Comparison of ENCODE assay signal across 20 cellular contexts in the genomic region with DNA sequence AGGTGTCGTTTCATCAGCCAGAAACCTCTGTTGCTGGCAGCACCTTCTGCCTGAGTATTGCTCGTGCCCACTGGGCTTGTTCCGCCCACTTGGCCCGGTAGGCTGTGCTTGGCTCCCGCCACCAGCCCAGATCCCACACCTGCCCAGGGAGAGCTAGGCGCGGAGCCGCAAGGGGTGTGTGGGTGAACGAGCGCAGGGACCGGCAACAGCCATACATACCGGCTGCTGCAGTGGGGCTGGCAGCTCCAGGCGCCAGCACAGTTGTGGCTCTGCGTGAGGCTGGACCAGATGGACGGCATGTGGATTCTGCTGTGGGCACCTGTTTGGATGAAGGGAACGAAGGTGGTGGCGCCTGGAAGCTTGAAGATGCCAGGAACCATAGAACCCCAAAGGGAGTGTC.
DNase-seq lines count a peak whose midpoint lies in the region; ATAC-seq and TF ChIP-seq lines count a peak whose summit lies in the region.
"Had no signal": no experiment of that assay in that cellular context is flagged by ENCODE, and none has a peak within 500 bp of the region (broad histone marks: within the 10 kb centered on the region; RNA-seq: fewer than 3 reads in every experiment).

No MANE protein-coding gene starts in this region.

- no peak overlapping the region for H3K27ac Mint-ChIP-seq in stimulated activated memory B cell treated with anti-CD40 and anti-IgM and Interleukin-4, amounts not matched to agents 10 μg/mL and 1 μg/mL and 100 μg/mL, for 72 hours
- H3K27ac Mint-ChIP-seq: B cell; CD14-positive monocyte; CD8-positive, alpha-beta memory T cell had no signal

- peaks cover 3% of the 10 kb centered on the region for H3K9me3 Mint-ChIP-seq in stimulated activated memory B cell treated with anti-CD40 and anti-IgM and Interleukin-4, amounts not matched to agents 10 μg/mL and 1 μg/mL and 100 μg/mL, for 72 hours
- H3K9me3 Mint-ChIP-seq: CD8-positive, alpha-beta memory T cell had no signal

- H3K4me3 Mint-ChIP-seq in stimulated activated memory B cell treated with anti-CD40 and anti-IgM and Interleukin-4, amounts not matched to agents 10 μg/mL and 1 μg/mL and 100 μg/mL, for 72 hours: no peak overlapping the region
- H3K4me3 Mint-ChIP-seq: B cell, CD14-positive monocyte had no signal

- H3K36me3 Mint-ChIP-seq in stimulated activated memory B cell treated with anti-CD40 and anti-IgM and Interleukin-4, amounts not matched to agents 10 μg/mL and 1 μg/mL and 100 μg/mL, for 72 hours: no peaks in the 10 kb centered on the region
- H3K36me3 Mint-ChIP-seq: CD14-positive monocyte; CD8-positive, alpha-beta memory T cell had no signal

- no peaks in the 10 kb centered on the region for H3K4me1 Mint-ChIP-seq in stimulated activated memory B cell treated with anti-CD40 and anti-IgM and Interleukin-4, amounts not matched to agents 10 μg/mL and 1 μg/mL and 100 μg/mL, for 72 hours
- H3K4me1 Mint-ChIP-seq: B cell; CD14-positive monocyte; CD8-positive, alpha-beta memory T cell had no signal

- ATAC-seq in stimulated activated memory B cell treated with anti-CD40 and anti-IgM and Interleukin-4, amounts not matched to agents 10 μg/mL and 1 μg/mL and 100 μg/mL, for 72 hours: peak; percentile 49
- ATAC-seq in GM21360 (IDR thresholded peaks at IDR 0.05; ENCODE audit: unreplicated experiment) (no peak), GM21528 (IDR thresholded peaks at IDR 0.05; ENCODE audit: low FRiP score, unreplicated experiment) (no peak)

- no peak for TF ChIP-seq CTCF in LNCaP clone FGC (IDR thresholded peaks at IDR 0.05; ENCODE audit: control insufficient read depth, extremely low read depth, insufficient read depth)
- no peak for TF ChIP-seq CTCF in fibroblast of villous mesenchyme (IDR thresholded peaks at IDR 0.05; ENCODE audit: insufficient read depth, low read depth, low read length)

- no peak for DNase-seq in LNCaP clone FGC (ENCODE audit: low read depth)
- no peak for DNase-seq in fibroblast of villous mesenchyme (ENCODE audit: low read depth)
- no peak for DNase-seq in activated T-cell treated with anti-CD3 and anti-CD28 coated beads for 4 hours
- DNase-seq in NCI-H2029 treated with DMSO at 0.1 percent for 48 hours (lab: John Stamatoyannopoulos, UW): no peak
- DNase-seq: CD8-positive, alpha-beta memory T cell; DMS153; DND-41; Karpas-422; MV-4-11; NCI-H1105; NCI-H1436 treated with DMSO at 0.1 percent for 48 hours; NCI-H1930; NCI-H2227 treated with DMSO at 0.1 percent for 48 hours; NCI-H526 treated with DMSO at 0.1 percent for 48 hours; PC-9 had no signal

- H3K4me3 ChIP-seq in LNCaP clone FGC (ENCODE audit: low read depth, low read length) (peak overlapping the region; percentile 12; the same call in 1 of the 2 replicates), fibroblast of villous mesenchyme (ENCODE audit: low read depth, low read length) (peak overlapping the region; percentile 48)
- H3K4me3 ChIP-seq: PC-9 had no signal

- H3K27me3 Mint-ChIP-seq in stimulated activated memory B cell treated with anti-CD40 and anti-IgM and Interleukin-4, amounts not matched to agents 10 μg/mL and 1 μg/mL and 100 μg/mL, for 72 hours: peaks cover 9% of the 10 kb centered on the region
